19 cellular contexts compared by ENCODE assay signal in genomic region chr1:168129933-168130332, GRCh38. TPM values are rescaled to one million over a fixed set of nuclear protein-coding genes. Genes with fewer than 3 reads are reported as not detected.
"Had no signal": no experiment of that assay in that cellular context is flagged by ENCODE, and none has a peak within 500 bp of the region (broad histone marks: within the 10 kb centered on the region; RNA-seq: fewer than 3 reads in every experiment).

No MANE protein-coding gene starts in this region.

- FAIRE-seq: frontal cortex, islet of Langerhans had no signal

- H3K27ac ChIP-seq: colonic mucosa, heart left ventricle, right lobe of liver, suprapubic skin, thyroid gland had no signal

- H3K4me1 Mint-ChIP-seq: stimulated activated effector memory CD8-positive, alpha-beta T cell treated with anti-CD3 and anti-CD28 coated beads, Interleukin-12 subunit alpha, Interleukin-12 subunit beta, amount 100 ng/mL, for 72 hours had no signal

- H3K27me3 Mint-ChIP-seq: progenitor cell of endocrine pancreas, type B pancreatic cell had no signal

- DNase-seq: colonic mucosa; dermis blood vessel endothelial cell; heart left ventricle; hippocampal formation; kidney glomerular epithelial cell; naive thymus-derived CD4-positive, alpha-beta T cell; retina; right lobe of liver; stimulated activated CD4-positive, alpha-beta T cell treated with anti-CD3 and anti-CD28 coated beads, Interleukin-4, amount 100 ng/mL, for 1 hour; stimulated activated CD8-positive, alpha-beta memory T cell treated with anti-CD3 and anti-CD28 coated beads, Interleukin-4, amount 100 ng/mL, for 48 hours; stimulated activated naive CD8-positive, alpha-beta T cell treated with anti-CD3 and anti-CD28 coated beads, Interleukin-15, Interleukin-2, amounts not matched to agents 100 U/mL and 50 U/mL, for 24 hours; thyroid gland; uterus had no signal

- H3K9me3 ChIP-seq: colonic mucosa, right lobe of liver, suprapubic skin, thyroid gland, uterus had no signal

- H3K36me3 Mint-ChIP-seq: stimulated activated effector memory CD8-positive, alpha-beta T cell treated with anti-CD3 and anti-CD28 coated beads, Interleukin-12 subunit alpha, Interleukin-12 subunit beta, amount 100 ng/mL, for 72 hours had no signal

- H3K27ac Mint-ChIP-seq: naive thymus-derived CD4-positive, alpha-beta T cell; progenitor cell of endocrine pancreas; stimulated activated effector memory CD8-positive, alpha-beta T cell treated with anti-CD3 and anti-CD28 coated beads, Interleukin-12 subunit alpha, Interleukin-12 subunit beta, amount 100 ng/mL, for 72 hours; type B pancreatic cell had no signal

- ATAC-seq: heart left ventricle; naive thymus-derived CD4-positive, alpha-beta T cell; right lobe of liver; stimulated activated effector memory CD8-positive, alpha-beta T cell treated with anti-CD3 and anti-CD28 coated beads, Interleukin-12 subunit alpha, Interleukin-12 subunit beta, amount 100 ng/mL, for 72 hours; stimulated activated naive CD8-positive, alpha-beta T cell treated with anti-CD3 and anti-CD28 coated beads, Interleukin-15, Interleukin-2, amounts not matched to agents 100 U/mL and 50 U/mL, for 24 hours had no signal

- H3K4me3 Mint-ChIP-seq: naive thymus-derived CD4-positive, alpha-beta T cell; stimulated activated effector memory CD8-positive, alpha-beta T cell treated with anti-CD3 and anti-CD28 coated beads, Interleukin-12 subunit alpha, Interleukin-12 subunit beta, amount 100 ng/mL, for 72 hours; type B pancreatic cell had no signal

- H3K4me1 ChIP-seq: colonic mucosa, right lobe of liver, uterus had no signal

- H3K9me3 Mint-ChIP-seq: stimulated activated effector memory CD8-positive, alpha-beta T cell treated with anti-CD3 and anti-CD28 coated beads, Interleukin-12 subunit alpha, Interleukin-12 subunit beta, amount 100 ng/mL, for 72 hours had no signal

- H3K36me3 ChIP-seq: colonic mucosa, heart left ventricle, right lobe of liver, suprapubic skin, thyroid gland, uterus had no signal

- H3K4me3 ChIP-seq: colonic mucosa, heart left ventricle, right lobe of liver, suprapubic skin, thyroid gland, uterus had no signal

- H3K27me3 ChIP-seq: colonic mucosa, suprapubic skin, thyroid gland, uterus had no signal

RNA-seq across cellular contexts. Expression of gene GPR161, which starts 6.8 kb away (rescaled TPM):
- polyA plus RNA-seq: naive thymus-derived CD4-positive, alpha-beta T cell had no signal
